Comparison of ENCODE assay signal across 2 cellular contexts in genomic region chr12:56878010-56878339, GRCh38.
TF ChIP-seq lines count a peak whose summit lies in the region.

No MANE protein-coding gene starts in this region.

TF ChIP-seq in A549, 52 proteins besides CTCF, POLR2A, EP300 and RAD21:
- no peak for TF ChIP-seq ZFP36 (IDR thresholded peaks at IDR 0.05; ENCODE audit: borderline replicate concordance, partially characterized antibody)
- no peak for TF ChIP-seq HEYL (CRISPR knock-in tag; IDR thresholded peaks at IDR 0.05)
- TF ChIP-seq ZNF302 (CRISPR knock-in tag; IDR thresholded peaks at IDR 0.05) = no peak
- no peak for TF ChIP-seq RNF2 (IDR thresholded peaks at IDR 0.05; ENCODE audit: borderline replicate concordance, low read depth)
- TF ChIP-seq MAX (IDR thresholded peaks at IDR 0.05) = no peak
- TF ChIP-seq ZC3H11A (IDR thresholded peaks at IDR 0.05) = no peak
- TF ChIP-seq HMGXB4 (CRISPR knock-in tag; IDR thresholded peaks at IDR 0.05; ENCODE audit: borderline replicate concordance) = no peak
- no peak for TF ChIP-seq MAFK (IDR thresholded peaks at IDR 0.05; ENCODE audit: partially characterized antibody)
- no peak for TF ChIP-seq RCOR1 (IDR thresholded peaks at IDR 0.05; ENCODE audit: low read depth, low read length)
- TF ChIP-seq HOXA7 (CRISPR knock-in tag; IDR thresholded peaks at IDR 0.05) = no peak
- TF ChIP-seq NPAS2 (CRISPR knock-in tag; IDR thresholded peaks at IDR 0.05; ENCODE audit: borderline replicate concordance) = no peak
- no peak for TF ChIP-seq JUNB (IDR thresholded peaks at IDR 0.05)
- TF ChIP-seq ATOH8 (CRISPR knock-in tag; IDR thresholded peaks at IDR 0.05; ENCODE audit: low read depth) = no peak
- TF ChIP-seq CEBPB (IDR thresholded peaks at IDR 0.05) = peak in 1 of 2 experiments; percentile 76; a peak in 3 of 4 replicates
- 0 out of 2 replicates have a peak, but pooled peaks have one; percentile 62 for TF ChIP-seq HOXB5 (CRISPR knock-in tag; IDR thresholded peaks at IDR 0.05)
- TF ChIP-seq JUN (IDR thresholded peaks at IDR 0.05) = no peak
- no peak for TF ChIP-seq E2F6 (IDR thresholded peaks at IDR 0.05; ENCODE audit: borderline replicate concordance, low read depth)

TF ChIP-seq in HepG2, 621 proteins besides CTCF, POLR2A, EP300 and RAD21 (continues in another document):
- TF ChIP-seq BATF2 (CRISPR knock-in tag; IDR thresholded peaks at IDR 0.05) (no peak), NCOA2 (CRISPR knock-in tag; IDR thresholded peaks at IDR 0.05) (peak; percentile 41; the same call in 1 of the 2 replicates), RFX5 (IDR thresholded peaks at IDR 0.05; ENCODE audit: low read depth, low read length) (no peak), ESRRA (CRISPR knock-in tag; IDR thresholded peaks at IDR 0.05; ENCODE audit: low read depth) (no peak), TFDP2 (CRISPR knock-in tag; IDR thresholded peaks at IDR 0.05) (no peak), PHF8 (CRISPR knock-in tag; IDR thresholded peaks at IDR 0.05) (no peak), FOSL2 (CRISPR knock-in tag; IDR thresholded peaks at IDR 0.05) (peak; percentile 61), FOXO4 (CRISPR knock-in tag; conservative IDR thresholded peaks at IDR 0.05) (no peak), ARID5B (CRISPR knock-in tag; IDR thresholded peaks at IDR 0.05) (0 out of 2 replicates have a peak, but pooled peaks have one; percentile 47), ZNF280B (CRISPR knock-in tag; IDR thresholded peaks at IDR 0.05; ENCODE audit: borderline replicate concordance) (no peak), ZSCAN12 (CRISPR knock-in tag; IDR thresholded peaks at IDR 0.05) (no peak), ZFYVE20 (CRISPR knock-in tag; IDR thresholded peaks at IDR 0.05; ENCODE audit: borderline replicate concordance, low read depth) (no peak), ZBTB42 (CRISPR knock-in tag; IDR thresholded peaks at IDR 0.05) (0 out of 2 replicates have a peak, but pooled peaks have one; percentile 61), ZNF331 (CRISPR knock-in tag; IDR thresholded peaks at IDR 0.05) (no peak), ZSCAN30 (CRISPR knock-in tag; IDR thresholded peaks at IDR 0.05) (no peak), E2F5 (CRISPR knock-in tag; conservative IDR thresholded peaks at IDR 0.05) (no peak), ZFP62 (CRISPR knock-in tag; IDR thresholded peaks at IDR 0.05) (no peak), ZNF430 (CRISPR knock-in tag; IDR thresholded peaks at IDR 0.05) (no peak), ZMYM3 (CRISPR knock-in tag; IDR thresholded peaks at IDR 0.05) (no peak), SYNCRIP (IDR thresholded peaks at IDR 0.05; ENCODE audit: insufficient read depth, low read depth, low read length) (no peak), GLMP (CRISPR knock-in tag; IDR thresholded peaks at IDR 0.05; ENCODE audit: borderline replicate concordance) (no peak), SMYD3 (CRISPR knock-in tag; IDR thresholded peaks at IDR 0.05) (no peak), NCOA5 (CRISPR knock-in tag; IDR thresholded peaks at IDR 0.05) (no peak), ZNF121 (CRISPR knock-in tag; IDR thresholded peaks at IDR 0.05) (no peak), ZNF274 (CRISPR knock-in tag; IDR thresholded peaks at IDR 0.05) (no peak), ATF7-NPFF (CRISPR knock-in tag; IDR thresholded peaks at IDR 0.05; ENCODE audit: low read depth) (no peak), ZNF883 (CRISPR knock-in tag; IDR thresholded peaks at IDR 0.05; ENCODE audit: not compliant biosample characterization) (no peak), ZNF362 (CRISPR knock-in tag; IDR thresholded peaks at IDR 0.05; ENCODE audit: borderline replicate concordance) (no peak), KLF11 (CRISPR knock-in tag; IDR thresholded peaks at IDR 0.05) (no peak), MEIS1 (CRISPR knock-in tag; IDR thresholded peaks at IDR 0.05; ENCODE audit: borderline replicate concordance) (peak; percentile 89; the same call in 1 of the 2 replicates), CBX5 (CRISPR knock-in tag; IDR thresholded peaks at IDR 0.05; ENCODE audit: borderline replicate concordance) (peak; percentile 22; the same call in 1 of the 2 replicates), ZNF496 (CRISPR knock-in tag; IDR thresholded peaks at IDR 0.05; ENCODE audit: insufficient replicate concordance) (no peak), FOXP1 (IDR thresholded peaks at IDR 0.05) (no peak), FOXP1 (CRISPR knock-in tag; IDR thresholded peaks at IDR 0.05) (no peak), ZNF343 (CRISPR knock-in tag; IDR thresholded peaks at IDR 0.05) (no peak), TEAD3 (CRISPR knock-in tag; optimal IDR thresholded peaks at IDR 0.05; ENCODE audit: borderline replicate concordance) (peak; percentile 86), ATF5 (CRISPR knock-in tag; IDR thresholded peaks at IDR 0.05; ENCODE audit: low read depth) (no peak), KLF6 (CRISPR knock-in tag; IDR thresholded peaks at IDR 0.05) (no peak), REXO4 (CRISPR knock-in tag; IDR thresholded peaks at IDR 0.05; ENCODE audit: borderline replicate concordance) (no peak), NFATC3 (CRISPR knock-in tag; IDR thresholded peaks at IDR 0.05) (no peak), IRF9 (CRISPR knock-in tag; IDR thresholded peaks at IDR 0.05; ENCODE audit: borderline replicate concordance) (no peak), FOXA3 (CRISPR knock-in tag; IDR thresholded peaks at IDR 0.05) (0 out of 2 replicates have a peak, but pooled peaks have one; percentile 17)
